ENCODE assay signal across 9 cellular contexts in the genomic region with DNA sequence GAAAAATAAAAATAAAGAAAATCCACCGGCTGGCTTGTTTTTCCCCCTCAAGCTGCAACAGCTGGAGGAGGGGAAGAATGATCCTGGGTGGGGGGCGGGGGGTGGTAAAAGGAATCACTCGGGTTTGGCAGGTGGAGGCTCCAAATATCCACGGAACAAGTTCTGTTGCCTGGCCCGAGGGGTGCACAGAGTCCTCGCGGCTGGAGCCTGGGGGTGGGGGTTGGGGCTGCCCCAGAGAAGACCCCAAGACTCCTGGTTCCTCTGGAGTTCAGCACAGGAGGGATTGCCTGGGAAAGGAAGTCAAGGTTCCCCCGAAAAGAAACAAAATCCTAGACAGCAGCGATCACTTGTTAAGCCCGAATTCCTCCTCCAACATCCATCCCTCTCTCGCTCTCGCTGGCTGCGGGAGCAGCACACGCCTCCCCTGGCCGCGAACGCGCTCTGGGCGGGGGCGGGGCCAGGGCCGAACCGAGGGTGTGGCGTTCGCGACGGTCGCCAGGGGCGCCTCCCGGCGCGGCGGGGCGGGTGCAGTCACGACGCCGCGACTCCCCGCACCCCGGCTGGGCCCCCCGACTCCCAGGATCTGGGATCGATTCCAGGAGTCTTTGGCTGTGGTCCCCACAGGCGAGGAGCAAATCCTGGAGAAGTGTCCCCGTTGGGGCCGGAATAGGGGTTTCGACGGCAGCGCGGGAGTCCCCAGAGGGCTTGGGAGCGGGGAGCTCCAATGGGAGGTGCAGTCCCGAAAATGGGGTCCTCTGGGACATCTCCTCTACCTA. TPM values are rescaled to one million over a fixed set of nuclear protein-coding genes. Genes with fewer than 3 reads are reported as not detected.
A peak's percentile ranks its signal among the peaks of the same experiment; 100 is the strongest.
DNase-seq lines count a peak whose midpoint lies in the region; ATAC-seq, FAIRE-seq and TF ChIP-seq lines count a peak whose summit lies in the region.
"Had no signal": no experiment of that assay in that cellular context is flagged by ENCODE, and none has a peak within 500 bp of the region (broad histone marks: within the 10 kb centered on the region; RNA-seq: fewer than 3 reads in every experiment).

A gene (minus strand): TSS at position 443 of the 776 bp plus-strand sequence. CDS start 4,352 bp downstream, outside the sequence.

- no peak for TF ChIP-seq POLR2A in gastroesophageal sphincter (IDR thresholded peaks at IDR 0.05)

- H3K4me3 ChIP-seq in gastroesophageal sphincter (peak within 1 kb of the TSS; percentile 44 to 49), pancreas (peak within 1 kb of the TSS in 2 of 4 donors; percentile 24 to 39)
- H3K4me3 ChIP-seq: SJSA1 had no signal

- H3K4me1 ChIP-seq in gastroesophageal sphincter (peaks cover 0 to 19% (median 3%) of the 10 kb centered on the region in 3 donors), pancreas (peaks cover 0 to 10% (median 0%) of the 10 kb centered on the region in 3 donors)
- H3K4me1 ChIP-seq: SJSA1 had no signal

- no peaks in the 10 kb centered on the region for H3K9me3 ChIP-seq in gastroesophageal sphincter
- no peaks in the 10 kb centered on the region for H3K9me3 ChIP-seq in pancreas
- H3K9me3 ChIP-seq: SJSA1 had no signal

- ATAC-seq in gastroesophageal sphincter, result peak; percentile 50
- ATAC-seq in pancreas, result peak in 3 of 4 donors; percentile 82 to 90 (median 85)
- no peak for ATAC-seq in GM21825 (IDR thresholded peaks at IDR 0.05; ENCODE audit: unreplicated experiment)
- ATAC-seq in GM19324 (IDR thresholded peaks at IDR 0.05; ENCODE audit: low FRiP score, unreplicated experiment), result no peak

- intact Hi-C loops in pancreas (cut with DNase I), result no loop called here

- H3K27ac ChIP-seq in gastroesophageal sphincter (no peak within 1 kb of the TSS), pancreas (no peak within 1 kb of the TSS)
- H3K27ac ChIP-seq: SJSA1 had no signal

- TF ChIP-seq CTCF in gastroesophageal sphincter (IDR thresholded peaks at IDR 0.05) (peak in 3 of 4 experiments; percentile 26 to 36 (median 32)), pancreas (IDR thresholded peaks at IDR 0.05) (no peak)

- no peaks in the 10 kb centered on the region for H3K36me3 ChIP-seq in gastroesophageal sphincter
- no peaks in the 10 kb centered on the region for H3K36me3 ChIP-seq in pancreas
- H3K36me3 ChIP-seq: SJSA1 had no signal

- DNase-seq in D341Med (ENCODE audit: low spot score) (peak; percentile 90), NCI-H748 treated with DMSO at 0.1 percent for 48 hours (lab: John Stamatoyannopoulos, UW) (peak; percentile 37), pancreas (peak in 4 of 6 donors; percentile 12 to 73 (median 24)), cerebellar nuclear complex (lab: John Stamatoyannopoulos, UW) (no peak), HuH-7 (ENCODE audit: low spot score) (no peak)

- WGBS in gastroesophageal sphincter (ENCODE audit: low coverage in 1 of 2), 2 donors, result 0 to 2% methylated on average over 10 to 12 of the region's 50 CpGs
- 1 to 2% methylated on average over 45 to 50 of the region's 50 CpGs for WGBS in pancreas, 2 donors

- TF ChIP-seq EP300 in gastroesophageal sphincter (IDR thresholded peaks at IDR 0.05), result no peak

- H3K27me3 ChIP-seq in gastroesophageal sphincter (peaks cover 54% of the 10 kb centered on the region), pancreas (peaks cover 0 to 7% (median 3%) of the 10 kb centered on the region in 4 donors)

- no peak for FAIRE-seq in pancreas (lab: Jason Lieb, UNC)

RNA-seq across cellular contexts. Expression of the gene that starts here (rescaled TPM):
- total RNA-seq in gastroesophageal sphincter (under 1 TPM; 0.07 to 0.35 (median 0.22) TPM), pancreas (not detected)
- polyA plus RNA-seq in pancreas, result under 1 TPM in 1 of 2 donors, not detected in 1; 0.15 TPM
- total RNA-seq: SJSA1 had no signal

Comparison
In these comparisons a context has a peak if more than half of its experiments do, and no peak if none do; other contexts are left out.
1. Peak in ATAC-seq and H3K4me3 ChIP-seq in gastroesophageal sphincter; RNA of the gene not detected or under 1 TPM.
2. Peak in DNase-seq and ATAC-seq in pancreas; RNA of the gene not detected or under 1 TPM.
3. DNase-seq: peak in D341Med (single experiment) and NCI-H748 treated with DMSO at 0.1 percent for 48 hours (single experiment); none in cerebellar nuclear complex (0 of 2) and HuH-7 (single experiment).
4. CTCF ChIP-seq: peak in gastroesophageal sphincter (3 of 4); none in pancreas (0 of 4).